Comparison of ENCODE assay signal across 2 cellular contexts in the genomic region with DNA sequence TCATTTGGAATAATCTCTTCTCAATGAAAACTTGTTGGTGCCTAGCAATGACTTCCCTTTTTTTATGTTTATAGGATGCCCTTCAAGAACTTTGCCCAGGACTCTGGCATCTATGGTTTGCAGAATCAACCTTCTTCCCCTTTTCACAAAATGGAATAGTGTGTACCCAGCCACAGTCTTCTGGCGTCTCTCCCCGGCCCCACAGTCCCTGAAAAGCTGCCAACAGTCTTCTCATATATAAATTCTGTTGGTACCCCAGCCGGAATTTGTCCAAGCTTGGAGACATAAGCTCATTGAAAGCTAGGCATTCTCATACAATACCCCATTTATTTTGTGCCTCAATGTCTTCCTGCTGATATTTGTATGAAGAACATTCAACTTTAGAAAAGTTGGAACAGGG.
TF ChIP-seq lines count a peak whose summit lies in the region.

No MANE protein-coding gene starts in this region.

TF ChIP-seq in K562, 482 proteins besides CTCF, POLR2A, EP300 and RAD21:
- peak; percentile 54; the same call in 1 of the 2 replicates for TF ChIP-seq SPI1 (IDR thresholded peaks at IDR 0.05; ENCODE audit: borderline replicate concordance, low read depth, low read length)
- no peak for TF ChIP-seq ZNF184 (CRISPR knock-in tag; IDR thresholded peaks at IDR 0.05)

TF ChIP-seq in WTC11, 78 proteins besides CTCF, POLR2A, EP300 and RAD21:
- TF ChIP-seq, protein P1, sequence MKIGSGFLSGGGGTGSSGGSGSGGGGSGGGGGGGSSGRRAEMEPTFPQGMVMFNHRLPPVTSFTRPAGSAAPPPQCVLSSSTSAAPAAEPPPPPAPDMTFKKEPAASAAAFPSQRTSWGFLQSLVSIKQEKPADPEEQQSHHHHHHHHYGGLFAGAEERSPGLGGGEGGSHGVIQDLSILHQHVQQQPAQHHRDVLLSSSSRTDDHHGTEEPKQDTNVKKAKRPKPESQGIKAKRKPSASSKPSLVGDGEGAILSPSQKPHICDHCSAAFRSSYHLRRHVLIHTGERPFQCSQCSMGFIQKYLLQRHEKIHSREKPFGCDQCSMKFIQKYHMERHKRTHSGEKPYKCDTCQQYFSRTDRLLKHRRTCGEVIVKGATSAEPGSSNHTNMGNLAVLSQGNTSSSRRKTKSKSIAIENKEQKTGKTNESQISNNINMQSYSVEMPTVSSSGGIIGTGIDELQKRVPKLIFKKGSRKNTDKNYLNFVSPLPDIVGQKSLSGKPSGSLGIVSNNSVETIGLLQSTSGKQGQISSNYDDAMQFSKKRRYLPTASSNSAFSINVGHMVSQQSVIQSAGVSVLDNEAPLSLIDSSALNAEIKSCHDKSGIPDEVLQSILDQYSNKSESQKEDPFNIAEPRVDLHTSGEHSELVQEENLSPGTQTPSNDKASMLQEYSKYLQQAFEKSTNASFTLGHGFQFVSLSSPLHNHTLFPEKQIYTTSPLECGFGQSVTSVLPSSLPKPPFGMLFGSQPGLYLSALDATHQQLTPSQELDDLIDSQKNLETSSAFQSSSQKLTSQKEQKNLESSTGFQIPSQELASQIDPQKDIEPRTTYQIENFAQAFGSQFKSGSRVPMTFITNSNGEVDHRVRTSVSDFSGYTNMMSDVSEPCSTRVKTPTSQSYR (CRISPR knock-in tag; IDR thresholded peaks at IDR 0.05), result no peak
- no peak for TF ChIP-seq ETV6 (CRISPR knock-in tag; IDR thresholded peaks at IDR 0.05)
- TF ChIP-seq ZNF121 (CRISPR knock-in tag; IDR thresholded peaks at IDR 0.05), result no peak
- TF ChIP-seq, protein P2, sequence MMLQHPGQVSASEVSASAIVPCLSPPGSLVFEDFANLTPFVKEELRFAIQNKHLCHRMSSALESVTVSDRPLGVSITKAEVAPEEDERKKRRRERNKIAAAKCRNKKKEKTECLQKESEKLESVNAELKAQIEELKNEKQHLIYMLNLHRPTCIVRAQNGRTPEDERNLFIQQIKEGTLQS (CRISPR knock-in tag; conservative IDR thresholded peaks at IDR 0.05), result no peak
- TF ChIP-seq OVOL2 (CRISPR knock-in tag; IDR thresholded peaks at IDR 0.05; ENCODE audit: borderline replicate concordance), result no peak
- TF ChIP-seq HMGA2 (CRISPR knock-in tag; IDR thresholded peaks at IDR 0.05), result no peak
- no peak for TF ChIP-seq MYBL2 (CRISPR knock-in tag; IDR thresholded peaks at IDR 0.05)
- no peak for TF ChIP-seq CREM (CRISPR knock-in tag; IDR thresholded peaks at IDR 0.05)
- no peak for TF ChIP-seq RELA (CRISPR knock-in tag; IDR thresholded peaks at IDR 0.05; ENCODE audit: borderline replicate concordance)
- TF ChIP-seq PRRX2 (CRISPR knock-in tag; IDR thresholded peaks at IDR 0.05), result no peak
- TF ChIP-seq CREB1 (CRISPR knock-in tag; IDR thresholded peaks at IDR 0.05), result no peak
- no peak for TF ChIP-seq ZNF396 (CRISPR knock-in tag; IDR thresholded peaks at IDR 0.05; ENCODE audit: borderline replicate concordance)
- TF ChIP-seq IRF2 (CRISPR knock-in tag; IDR thresholded peaks at IDR 0.05; ENCODE audit: borderline replicate concordance, low read depth), result no peak
- TF ChIP-seq ESRRA (CRISPR knock-in tag; IDR thresholded peaks at IDR 0.05; ENCODE audit: borderline replicate concordance), result no peak
- TF ChIP-seq, protein P3, sequence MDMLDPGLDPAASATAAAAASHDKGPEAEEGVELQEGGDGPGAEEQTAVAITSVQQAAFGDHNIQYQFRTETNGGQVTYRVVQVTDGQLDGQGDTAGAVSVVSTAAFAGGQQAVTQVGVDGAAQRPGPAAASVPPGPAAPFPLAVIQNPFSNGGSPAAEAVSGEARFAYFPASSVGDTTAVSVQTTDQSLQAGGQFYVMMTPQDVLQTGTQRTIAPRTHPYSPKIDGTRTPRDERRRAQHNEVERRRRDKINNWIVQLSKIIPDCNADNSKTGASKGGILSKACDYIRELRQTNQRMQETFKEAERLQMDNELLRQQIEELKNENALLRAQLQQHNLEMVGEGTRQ (CRISPR knock-in tag; IDR thresholded peaks at IDR 0.05), result no peak
- TF ChIP-seq, protein P4, sequence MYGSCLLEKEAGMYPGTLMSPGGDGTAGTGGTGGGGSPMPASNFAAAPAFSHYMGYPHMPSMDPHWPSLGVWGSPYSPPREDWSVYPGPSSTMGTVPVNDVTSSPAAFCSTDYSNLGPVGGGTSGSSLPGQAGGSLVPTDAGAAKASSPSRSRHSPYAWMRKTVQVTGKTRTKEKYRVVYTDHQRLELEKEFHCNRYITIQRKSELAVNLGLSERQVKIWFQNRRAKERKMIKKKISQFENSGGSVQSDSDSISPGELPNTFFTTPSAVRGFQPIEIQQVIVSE (CRISPR knock-in tag; IDR thresholded peaks at IDR 0.05; ENCODE audit: borderline replicate concordance), result no peak
- TF ChIP-seq SMAD3 (CRISPR knock-in tag; IDR thresholded peaks at IDR 0.05; ENCODE audit: borderline replicate concordance), result no peak
- TF ChIP-seq ZNF317 (CRISPR knock-in tag; IDR thresholded peaks at IDR 0.05; ENCODE audit: borderline replicate concordance, low read depth), result no peak
- TF ChIP-seq ZNF416 (CRISPR knock-in tag; IDR thresholded peaks at IDR 0.05), result no peak
